ENCODE assay signal across 32 cellular contexts in genomic region chr2:79660552-79660951, GRCh38.
A peak's percentile ranks its signal among the peaks of the same experiment; 100 is the strongest.
DNase-seq lines count a peak whose midpoint lies in the region; FAIRE-seq and TF ChIP-seq lines count a peak whose summit lies in the region.
"Had no signal": no experiment of that assay in that cellular context is flagged by ENCODE, and none has a peak within 500 bp of the region (broad histone marks: within the 10 kb centered on the region; RNA-seq: fewer than 3 reads in every experiment).

No MANE protein-coding gene starts in this region.

- peak; percentile 25 for DNase-seq in ACHN
- peak; percentile 1 for DNase-seq in GM23248
- DNase-seq in astrocyte of the spinal cord (ENCODE audit: low read depth, low spot score) = no peak
- no peak for DNase-seq in GM13977 (ENCODE audit: low spot score)
- no peak for DNase-seq in activated effector memory CD4-positive, alpha-beta T cell treated with Interleukin-2 at 50 U/mL for 16 hours
- DNase-seq in foreskin melanocyte = no peak
- DNase-seq in urothelium cell line (ENCODE audit: low spot score) = no peak
- DNase-seq: 8988T; activated CD4-positive, alpha-beta T cell treated with anti-CD3 and anti-CD28 coated beads for 36 hours; activated CD8-positive, alpha-beta memory T cell treated with anti-CD3 and anti-CD28 coated beads, Interleukin-2, amount 50 U/mL, for 48 hours; activated CD8-positive, alpha-beta T cell treated with anti-CD3 and anti-CD28 coated beads for 36 hours; activated naive CD4-positive, alpha-beta T cell treated with anti-CD3 and anti-CD28 coated beads, Interleukin-2, amount 10 ng/mL, durations not matched to agents 7 days and 5 days; AML-193; amniotic stem cell; CD8-positive, alpha-beta T cell; colonic mucosa; effector memory CD4-positive, alpha-beta T cell; H7; natural killer cell; NCI-H1436; NCI-H2081 treated with DMSO at 0.1 percent for 48 hours; NCI-H226; NCI-H748 treated with DMSO at 0.1 percent for 48 hours; nucleus accumbens; SHP77 treated with DMSO at 0.1 percent for 48 hours; SW 1271; upper lobe of left lung had no signal

- FAIRE-seq in islet of Langerhans (lab: Jason Lieb, UNC) (peak; percentile 33), urothelium cell line (lab: Jason Lieb, UNC) (no peak)
- FAIRE-seq: GM12878 had no signal

- no peaks in the 10 kb centered on the region for H3K4me1 ChIP-seq in GM23248 (ENCODE audit: insufficient read depth)
- H3K4me1 ChIP-seq: colonic mucosa, suprapubic skin, upper lobe of left lung had no signal

- H2AFZ ChIP-seq in GM23248 = no peak overlapping the region

- H3K9me2 ChIP-seq in GM23248 (ENCODE audit: insufficient read depth) = no peaks in the 10 kb centered on the region

- H4K20me1 ChIP-seq in GM23248 (ENCODE audit: insufficient read depth) = no peaks in the 10 kb centered on the region

- no peaks in the 10 kb centered on the region for H3K9me3 ChIP-seq in GM23248 (ENCODE audit: low read depth)
- H3K9me3 ChIP-seq: colonic mucosa, suprapubic skin, upper lobe of left lung had no signal

- H3F3A ChIP-seq in GM23248 (ENCODE audit: insufficient read depth) = no peaks in the 10 kb centered on the region

- no peak overlapping the region for H3K9ac ChIP-seq in GM23248

- H3K36me3 ChIP-seq in GM23248 (ENCODE audit: low read depth) = no peaks in the 10 kb centered on the region
- H3K36me3 ChIP-seq: colonic mucosa, suprapubic skin, upper lobe of left lung had no signal

- H3K27ac ChIP-seq in GM23248 = no peak overlapping the region
- H3K27ac ChIP-seq: colonic mucosa, epithelial cell of prostate, HL-60, suprapubic skin, upper lobe of left lung had no signal

- no peaks in the 10 kb centered on the region for H3K27me3 ChIP-seq in GM23248 (replicated peaks; ENCODE audit: insufficient read depth)
- H3K27me3 ChIP-seq: colonic mucosa, suprapubic skin, upper lobe of left lung had no signal

- H3K4me2 ChIP-seq in GM23248 (ENCODE audit: unreplicated experiment) = no peak overlapping the region

- in situ Hi-C loops in ACHN (cut with HindIII; ENCODE audit: low pct_ligation_motif_present, low pct_unique_long_range_greater_than_20kb, low sequenced_read_pairs) (no loop called here), GM23248 (cut with MboI) (no loop called here), astrocyte of the spinal cord (cut with HindIII; ENCODE audit: low sequenced_read_pairs) (no loop called here), GM13977 (cut with MboI; ENCODE audit: low pct_unique_long_range_greater_than_20kb, low sequenced_read_pairs, unreplicated experiment) (no loop called here)

- H3K4me3 ChIP-seq in GM23248 (no peak overlapping the region), astrocyte of the spinal cord (ENCODE audit: low read depth, low read length) (no peak overlapping the region)
- H3K4me3 ChIP-seq: colonic mucosa, GM12878, suprapubic skin, upper lobe of left lung had no signal

- TF ChIP-seq CTCF in astrocyte of the spinal cord (IDR thresholded peaks at IDR 0.05; ENCODE audit: low read depth, low read length) = peak; percentile 6
- TF ChIP-seq CTCF in GM13977 (IDR thresholded peaks at IDR 0.05; ENCODE audit: extremely low read depth, insufficient read depth, missing control alignments) = no peak

- no peaks in the 10 kb centered on the region for H3K79me2 ChIP-seq in GM23248 (ENCODE audit: insufficient read depth)

Comparison
In these comparisons a context has a peak if more than half of its experiments do, and no peak if none do; other contexts are left out.
1. DNase-seq: peak in ACHN (single experiment) and GM23248 (single experiment); none in astrocyte of the spinal cord (single experiment), GM13977 (single experiment), activated effector memory CD4-positive, alpha-beta T cell treated with Interleukin-2 at 50 U/mL for 16 hours (single experiment), foreskin melanocyte (single experiment) and urothelium cell line (single experiment).